In the genomic region with DNA sequence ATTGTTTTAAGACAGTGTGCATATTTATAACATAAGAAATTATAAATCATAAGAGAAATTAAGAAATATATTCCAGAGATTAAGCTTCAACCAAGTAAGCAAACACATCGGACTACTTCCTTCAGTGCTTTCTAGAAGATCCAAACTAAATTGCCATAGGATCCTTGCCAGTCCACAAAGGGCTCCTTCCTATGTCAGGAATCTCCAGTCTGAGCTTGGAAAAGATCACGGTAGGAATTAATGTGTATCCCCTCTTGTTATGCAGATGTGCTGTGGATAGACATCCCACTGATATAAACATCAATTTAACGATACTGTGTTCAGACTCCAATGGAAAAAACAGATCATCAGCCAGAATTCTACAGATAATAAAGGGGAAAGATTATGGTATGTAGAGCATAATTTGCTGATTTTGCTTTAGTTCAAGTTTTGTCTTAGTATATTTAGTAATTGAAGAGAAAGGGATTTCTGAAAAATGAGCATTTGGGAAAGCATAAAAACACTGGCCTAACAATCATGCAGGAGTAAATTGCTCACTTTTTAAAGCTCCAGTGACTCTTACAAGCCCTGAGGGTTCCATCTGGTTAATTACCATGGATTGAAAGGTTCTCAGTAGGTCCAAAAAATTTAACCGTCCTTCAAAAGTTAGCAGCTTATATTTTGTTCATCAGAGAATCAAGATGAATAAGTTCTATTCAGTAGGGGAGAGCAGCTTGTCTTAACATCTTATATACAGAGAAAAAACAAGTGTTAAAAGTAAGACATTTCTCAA, we compare ENCODE assay signal across 24 cellular contexts.
A peak's percentile ranks its signal among the peaks of the same experiment; 100 is the strongest.
DNase-seq lines count a peak whose midpoint lies in the region; ATAC-seq and TF ChIP-seq lines count a peak whose summit lies in the region.
"Had no signal": no experiment of that assay in that cellular context is flagged by ENCODE, and none has a peak within 500 bp of the region (broad histone marks: within the 10 kb centered on the region; RNA-seq: fewer than 3 reads in every experiment).

No MANE protein-coding gene starts in this region.

- TF ChIP-seq CTCF in GM13976 (IDR thresholded peaks at IDR 0.05; ENCODE audit: borderline replicate concordance, control extremely low read depth, extremely low read depth, insufficient read depth, missing control alignments) (no peak), Caco-2 (IDR thresholded peaks at IDR 0.05; ENCODE audit: insufficient read depth in 1 of 2, low read depth in 1 of 2, low read length in 1 of 2, severe bottlenecking in 1 of 2, unreplicated experiment in 1 of 2) (no peak)

- no peak overlapping the region for H3K4me3 Mint-ChIP-seq in activated naive CD8-positive, alpha-beta T cell treated with anti-CD3 and anti-CD28 coated beads, Interleukin-2, amount 50 U/mL, for 24 hours
- no peak overlapping the region for H3K4me3 Mint-ChIP-seq in Caco-2 (ENCODE audit: unreplicated experiment)
- H3K4me3 Mint-ChIP-seq: CD4-positive, alpha-beta memory T cell; T-cell had no signal

- no peaks in the 10 kb centered on the region for H3K4me1 Mint-ChIP-seq in activated naive CD8-positive, alpha-beta T cell treated with anti-CD3 and anti-CD28 coated beads, Interleukin-2, amount 50 U/mL, for 24 hours
- H3K4me1 Mint-ChIP-seq in Caco-2 (ENCODE audit: low read depth, unreplicated experiment): no peaks in the 10 kb centered on the region
- H3K4me1 Mint-ChIP-seq: CD4-positive, alpha-beta memory T cell; T-cell had no signal

- ATAC-seq in HG03378 (IDR thresholded peaks at IDR 0.05; ENCODE audit: unreplicated experiment): no peak
- no peak for ATAC-seq in activated naive CD8-positive, alpha-beta T cell treated with anti-CD3 and anti-CD28 coated beads, Interleukin-2, amount 50 U/mL, for 24 hours
- ATAC-seq: T-cell had no signal

- no TSS peak for BruUV-seq in Caco-2 (replicated peaks; lab: Mats Ljungman, UMichigan)

- no peaks in the 10 kb centered on the region for H3K27me3 ChIP-seq in layer of hippocampus (ENCODE audit: control insufficient read depth, insufficient read depth, low read length)
- H3K27me3 ChIP-seq in Caco-2 (replicated peaks; ENCODE audit: control insufficient read depth, insufficient read depth, low read length): no peaks in the 10 kb centered on the region

- POLR2A ChIA-PET in Caco-2 (lab: Charles Lee): no interaction called here

- H3K4me3 ChIP-seq in Caco-2 (ENCODE audit: low read depth, low read length): no peak overlapping the region

- H3K9me3 ChIP-seq in Caco-2: no peaks in the 10 kb centered on the region

- in situ Hi-C loops in GM13976 (cut with MboI; ENCODE audit: low sequenced_read_pairs, unreplicated experiment): no loop called here

- H3K9me3 Mint-ChIP-seq in activated naive CD8-positive, alpha-beta T cell treated with anti-CD3 and anti-CD28 coated beads, Interleukin-2, amount 50 U/mL, for 24 hours: no peaks in the 10 kb centered on the region
- H3K9me3 Mint-ChIP-seq in Caco-2 (ENCODE audit: unreplicated experiment): no peaks in the 10 kb centered on the region
- H3K9me3 Mint-ChIP-seq: CD4-positive, alpha-beta memory T cell; T-cell had no signal

- CTCF ChIA-PET in Caco-2 (lab: Charles Lee): no interaction called here

- H3K27me3 Mint-ChIP-seq in activated naive CD8-positive, alpha-beta T cell treated with anti-CD3 and anti-CD28 coated beads, Interleukin-2, amount 50 U/mL, for 24 hours: no peaks in the 10 kb centered on the region
- peaks cover 3% of the 10 kb centered on the region for H3K27me3 Mint-ChIP-seq in Caco-2 (ENCODE audit: insufficient read depth, unreplicated experiment)
- H3K27me3 Mint-ChIP-seq: T-cell had no signal

- DNase-seq in NCI-H69 (lab: John Stamatoyannopoulos, UW) (peak; percentile 78), caudate nucleus (lab: John Stamatoyannopoulos, UW) (no peak), substantia nigra (lab: John Stamatoyannopoulos, UW) (no peak), GM13976 (ENCODE audit: low spot score) (no peak), Caco-2 (no peak)
- DNase-seq in activated naive CD8-positive, alpha-beta T cell treated with anti-CD3 and anti-CD28 coated beads, Interleukin-2, amount 50 U/mL, for 24 hours: no peak
- DNase-seq: CD4-positive, alpha-beta memory T cell; COR-L47; DMS 273 treated with DMSO at 0.1 percent for 48 hours; DMS79 treated with DMSO at 0.1 percent for 48 hours; GF-D8; Kasumi-1; MV-4-11; NCI-H1105 treated with DMSO at 0.1 percent for 48 hours; NCI-H1694; NCI-H2029 treated with DMSO at 0.1 percent for 48 hours; NCI-H446 treated with DMSO at 0.1 percent for 48 hours; NCI-H526; Right ventricle myocardium superior; RPMI8226; T-cell had no signal

- H3K36me3 ChIP-seq in Caco-2 (ENCODE audit: control insufficient read depth, insufficient read depth, low read length): no peaks in the 10 kb centered on the region

- intact Hi-C loops in Caco-2 (cut with micrococcal nuclease; ENCODE audit: unreplicated experiment): no loop called here

- H3K27ac ChIP-seq in caudate nucleus (ENCODE audit: low read depth, low read length) (peak overlapping the region; percentile 72), layer of hippocampus (ENCODE audit: low read depth, low read length) (peak overlapping the region; percentile 4), substantia nigra (ENCODE audit: low read depth, low read length, poor library complexity, severe bottlenecking) (peak overlapping the region; percentile 80)
- H3K27ac ChIP-seq: HL-60 had no signal

- no peaks in the 10 kb centered on the region for H3K4me1 ChIP-seq in Caco-2

- no peaks in the 10 kb centered on the region for H3K36me3 Mint-ChIP-seq in activated naive CD8-positive, alpha-beta T cell treated with anti-CD3 and anti-CD28 coated beads, Interleukin-2, amount 50 U/mL, for 24 hours (ENCODE audit: low read depth)
- H3K36me3 Mint-ChIP-seq in Caco-2 (ENCODE audit: insufficient read depth, unreplicated experiment): no peaks in the 10 kb centered on the region
- H3K36me3 Mint-ChIP-seq: CD4-positive, alpha-beta memory T cell; T-cell had no signal

- H3K27ac Mint-ChIP-seq in activated naive CD8-positive, alpha-beta T cell treated with anti-CD3 and anti-CD28 coated beads, Interleukin-2, amount 50 U/mL, for 24 hours: no peak overlapping the region
- H3K27ac Mint-ChIP-seq in Caco-2 (ENCODE audit: unreplicated experiment): no peak overlapping the region
- H3K27ac Mint-ChIP-seq: CD4-positive, alpha-beta memory T cell; T-cell had no signal

Comparison
In these comparisons a context has a peak if more than half of its experiments do, and no peak if none do; other contexts are left out.
1. H3K27ac ChIP-seq: peak in every context shown above with its lines; median percentile 80 in substantia nigra; 72 in caudate nucleus; 4 in layer of hippocampus.